34 cellular contexts compared by ENCODE assay signal in the genomic region with DNA sequence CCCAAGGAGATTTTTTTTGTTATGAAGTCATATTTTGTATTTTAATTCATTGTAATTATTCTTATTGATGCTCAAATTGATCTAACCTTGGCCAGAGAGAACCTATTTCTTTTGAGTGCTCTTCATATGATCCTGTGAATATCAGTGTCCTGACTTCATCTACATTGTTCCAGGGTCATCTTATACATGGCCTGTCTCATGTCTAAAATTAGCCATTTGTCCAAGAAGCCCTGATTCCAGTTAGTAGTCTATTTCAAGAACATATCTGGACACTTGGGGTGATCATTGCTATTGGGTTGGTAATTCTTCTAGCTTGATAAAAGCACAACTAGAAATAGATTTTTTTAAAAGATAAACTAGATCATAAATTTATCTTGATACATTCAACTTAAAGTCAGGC.
"Had no signal": no experiment of that assay in that cellular context is flagged by ENCODE, and none has a peak within 500 bp of the region (broad histone marks: within the 10 kb centered on the region; RNA-seq: fewer than 3 reads in every experiment).

No MANE protein-coding gene starts in this region.

- DNase-seq: activated effector memory CD4-positive, alpha-beta T cell treated with anti-CD3 and anti-CD28 coated beads, Interleukin-2, amount 50 U/mL, for 16 hours; activated effector memory CD4-positive, alpha-beta T cell treated with Interleukin-2 at 50 U/mL for 16 hours; activated gamma-delta T cell; activated gamma-delta T cell treated with Interleukin-2 at 50 U/mL for 16 hours; activated naive CD4-positive, alpha-beta T cell; activated naive CD4-positive, alpha-beta T cell treated with anti-CD3 and anti-CD28 coated beads for 36 hours; activated naive CD4-positive, alpha-beta T cell treated with anti-CD3 and anti-CD28 coated beads, Interleukin-2, amount 10 ng/mL, durations not matched to agents 7 days and 5 days; activated naive CD4-positive, alpha-beta T cell treated with anti-CD3 and anti-CD28 coated beads, Interleukin-2, amount 50 U/mL, for 16 hours; activated naive CD4-positive, alpha-beta T cell treated with Interleukin-2 at 50 U/mL for 16 hours; activated naive CD8-positive, alpha-beta T cell treated with anti-CD3 and anti-CD28 coated beads for 36 hours; activated naive CD8-positive, alpha-beta T cell treated with anti-CD3 and anti-CD28 coated beads, Interleukin-2, amount 10 ng/mL, durations not matched to agents 7 days and 5 days; activated naive CD8-positive, alpha-beta T cell treated with anti-CD3 and anti-CD28 coated beads, Interleukin-2, amount 50 U/mL, for 24 hours; activated T-cell treated with anti-CD3 and anti-CD28 coated beads, Interleukin-2, amount 50 U/mL, for 1 hour; activated T-cell treated with anti-CD3 and anti-CD28 coated beads, Interleukin-2, amount 50 U/mL, for 24 hours; activated T-cell treated with anti-CD3 and anti-CD28 coated beads, Interleukin-2, amount 50 U/mL, for 4 hours; activated T-cell treated with anti-CD3 and anti-CD28 coated beads, Interleukin-2, amount 50 U/mL, for 48 hours; activated T-cell treated with anti-CD3 and anti-CD28 coated beads, Interleukin-2, amount 50 U/mL, for 72 hours; adrenal gland; amniotic stem cell; amygdala; anterior cingulate cortex; aorta; body of pancreas; brain microvascular endothelial cell; caudate nucleus; central memory CD4-positive, alpha-beta T cell; cerebellar nuclear complex had no signal

- H3K27ac ChIP-seq: adrenal gland, ascending aorta, body of pancreas, brain microvascular endothelial cell, breast epithelium, cardiac muscle cell had no signal

- H3K36me3 ChIP-seq: adrenal gland, ascending aorta, brain microvascular endothelial cell, breast epithelium, cardiac muscle cell had no signal

- FAIRE-seq: astrocyte, bronchial epithelial cell had no signal

- H3K4me3 ChIP-seq: adrenal gland, ascending aorta, body of pancreas, breast epithelium, cardiac muscle cell had no signal

- H3K27me3 ChIP-seq: adrenal gland, ascending aorta, body of pancreas, brain microvascular endothelial cell, breast epithelium, cardiac muscle cell had no signal

- ATAC-seq: activated naive CD4-positive, alpha-beta T cell treated with anti-CD3 and anti-CD28 coated beads, Interleukin-2, amount 50 U/mL, for 72 hours; activated naive CD8-positive, alpha-beta T cell treated with anti-CD3 and anti-CD28 coated beads, Interleukin-2, amount 50 U/mL, for 24 hours; activated T-cell treated with anti-CD3 and anti-CD28 coated beads, Interleukin-2, amount 50 U/mL, for 4 hours; activated T-cell treated with anti-CD3 and anti-CD28 coated beads, Interleukin-2, amount 50 U/mL, for 72 hours; activated T-helper 17 cell treated with anti-CD3 and anti-CD28 coated beads, Interleukin-2, amount 50 U/mL, for 72 hours; body of pancreas had no signal

- H3K9me3 ChIP-seq: adrenal gland, ascending aorta, body of pancreas, breast epithelium had no signal

- H3K4me1 ChIP-seq: adrenal gland, ascending aorta, body of pancreas, breast epithelium had no signal
